ENCODE assay signal across 9 cellular contexts in genomic region chr7:101814996-101815825, GRCh38.
DNase-seq lines count a peak whose midpoint lies in the region; ATAC-seq, FAIRE-seq and TF ChIP-seq lines count a peak whose summit lies in the region.
"Had no signal": no experiment of that assay in that cellular context is flagged by ENCODE, and none has a peak within 500 bp of the region (broad histone marks: within the 10 kb centered on the region; RNA-seq: fewer than 3 reads in every experiment).

No MANE protein-coding gene starts in this region.

- peak overlapping the region; percentile 83 for H3K27ac Mint-ChIP-seq in dendritic cell treated with granulocyte-macrophage colony-stimulating factor and Interleukin-4, amounts not matched to agents 40 ng/mL and 50 ng/mL, for 4 days

- peak overlapping the region; percentile 74 for H3K4me3 Mint-ChIP-seq in dendritic cell treated with granulocyte-macrophage colony-stimulating factor and Interleukin-4, amounts not matched to agents 40 ng/mL and 50 ng/mL, for 4 days

- H3K9me3 Mint-ChIP-seq in dendritic cell treated with granulocyte-macrophage colony-stimulating factor and Interleukin-4, amounts not matched to agents 40 ng/mL and 50 ng/mL, for 4 days = no peaks in the 10 kb centered on the region

- intact Hi-C loops in dendritic cell treated with granulocyte-macrophage colony-stimulating factor and Interleukin-4, amounts not matched to agents 40 ng/mL and 50 ng/mL, for 4 days (cut with micrococcal nuclease) = loop anchor here (1.0 to 2.0 kb wide), 4 partner anchors 42 to 213 kb away; no protein-coding TSS in a partner anchor

- FAIRE-seq in D721Med (lab: Jason Lieb, UNC) = no peak
- FAIRE-seq: endometrium had no signal

- ATAC-seq in GM21529 (IDR thresholded peaks at IDR 0.05; ENCODE audit: unreplicated experiment) = peak; percentile 42

- H3K4me1 Mint-ChIP-seq in dendritic cell treated with granulocyte-macrophage colony-stimulating factor and Interleukin-4, amounts not matched to agents 40 ng/mL and 50 ng/mL, for 4 days (ENCODE audit: low read depth) = peaks cover 37% of the 10 kb centered on the region

- H3K36me3 Mint-ChIP-seq in dendritic cell treated with granulocyte-macrophage colony-stimulating factor and Interleukin-4, amounts not matched to agents 40 ng/mL and 50 ng/mL, for 4 days (ENCODE audit: low read depth) = peaks cover 6% of the 10 kb centered on the region

- H3K27me3 Mint-ChIP-seq in dendritic cell treated with granulocyte-macrophage colony-stimulating factor and Interleukin-4, amounts not matched to agents 40 ng/mL and 50 ng/mL, for 4 days = peaks cover 1% of the 10 kb centered on the region

- peak; percentile 23 for TF ChIP-seq CTCF in D721Med (IDR thresholded peaks at IDR 0.05; ENCODE audit: insufficient read depth, missing control alignments)

- DNase-seq in D721Med (ENCODE audit: insufficient read length, low spot score) (no peak), KG1 (lab: John Stamatoyannopoulos, UW) (peak; percentile 21), medulla oblongata (ENCODE audit: extremely low spot score) (peak; percentile 66), DMS153 treated with DMSO at 0.1 percent for 48 hours (lab: John Stamatoyannopoulos, UW; ENCODE audit: unreplicated experiment) (no peak)
- peak; percentile 41 for DNase-seq in activated CD4-positive, CD25-positive, alpha-beta regulatory T cell treated with anti-CD3 and anti-CD28 coated beads, Interleukin-2, amount 50 U/mL, for 72 hours
- DNase-seq in stimulated activated CD4-positive, alpha-beta T cell treated with anti-CD3 and anti-CD28 coated beads, TNF-alpha, amount 100 ng/mL, for 48 hours (ENCODE audit: low read depth in 3 of 3) = peak in 2 of 3 donors; percentile 18 to 55

Comparison
In these comparisons a context has a peak if more than half of its experiments do, and no peak if none do; other contexts are left out.
1. DNase-seq: peak in KG1 (single experiment), activated CD4-positive, CD25-positive, alpha-beta regulatory T cell treated with anti-CD3 and anti-CD28 coated beads, Interleukin-2, amount 50 U/mL, for 72 hours (single experiment), medulla oblongata (single experiment) and stimulated activated CD4-positive, alpha-beta T cell treated with anti-CD3 and anti-CD28 coated beads, TNF-alpha, amount 100 ng/mL, for 48 hours (2 of 3); none in D721Med (single experiment) and DMS153 treated with DMSO at 0.1 percent for 48 hours (single experiment).